8 cellular contexts compared by ENCODE assay signal in genomic region chr17:79075433-79075805, GRCh38. TPM values are rescaled to one million over a fixed set of nuclear protein-coding genes. Genes with fewer than 3 reads are reported as not detected.
DNase-seq lines count a peak whose midpoint lies in the region; ATAC-seq and TF ChIP-seq lines count a peak whose summit lies in the region.

No MANE protein-coding gene starts in this region.

- H3K4me1 ChIP-seq in CD8-positive, alpha-beta T cell (ENCODE audit: insufficient read depth, low read length) = peaks cover 16% of the 10 kb centered on the region
- peaks cover 33% of the 10 kb centered on the region for H3K4me1 ChIP-seq in PC-3 (ENCODE audit: insufficient read depth, low read length)
- peaks cover 39% of the 10 kb centered on the region for H3K4me1 ChIP-seq in mucosa of descending colon (ENCODE audit: low read depth)
- H3K4me1 ChIP-seq in urinary bladder (ENCODE audit: insufficient read depth) = no peaks in the 10 kb centered on the region

- peak overlapping the region; percentile 87 for H3K9ac ChIP-seq in PC-3 (ENCODE audit: low read length)

- H3K36me3 Mint-ChIP-seq in CD8-positive, alpha-beta T cell = peaks cover 32% of the 10 kb centered on the region

- H3K9me3 ChIP-seq in CD8-positive, alpha-beta T cell (ENCODE audit: low read length) = no peaks in the 10 kb centered on the region
- H3K9me3 ChIP-seq in PC-3 (ENCODE audit: low read length) (no peaks in the 10 kb centered on the region), mucosa of descending colon (no peaks in the 10 kb centered on the region)

- no peaks in the 10 kb centered on the region for H3F3A ChIP-seq in PC-3 (ENCODE audit: low read length, unreplicated experiment)

- ATAC-seq in CD8-positive, alpha-beta T cell = peak; percentile 29
- ATAC-seq in GM21737 (IDR thresholded peaks at IDR 0.05; ENCODE audit: unreplicated experiment) (peak; percentile 19), PC-3 (peak; percentile 30), mucosa of descending colon (no peak)

- TF ChIP-seq CTCF in CD8-positive, alpha-beta T cell (IDR thresholded peaks at IDR 0.05) = no peak
- TF ChIP-seq CTCF in PC-3 (conservative IDR thresholded peaks at IDR 0.05; ENCODE audit: low read depth, low read length) (no peak), dorsolateral prefrontal cortex (IDR thresholded peaks at IDR 0.05 in 54 of 56, conservative IDR thresholded peaks at IDR 0.05 in 2 of 56; ENCODE audit: low read depth in 1 of 56, partially characterized antibody in 56 of 56) (no peak), mucosa of descending colon (IDR thresholded peaks at IDR 0.05) (no peak)

- intact Hi-C loops in CD8-positive, alpha-beta T cell (cut with DNase I, micrococcal nuclease) = no loop called here
- intact Hi-C loops in PC-3 (cut with micrococcal nuclease) = no loop called here
- intact Hi-C loops in dorsolateral prefrontal cortex (cut with DNase I) = loop anchor here in 1 of 2 donors (10.0 kb wide), 1 partner anchor 211 kb away; no protein-coding TSS in a partner anchor
- intact Hi-C loops in mucosa of descending colon (cut with DNase I, micrococcal nuclease) = no loop called here

- H3K27me3 ChIP-seq in CD8-positive, alpha-beta T cell (ENCODE audit: insufficient read depth, low read length) = no peaks in the 10 kb centered on the region
- H3K27me3 ChIP-seq in PC-3 (ENCODE audit: low read length) (no peaks in the 10 kb centered on the region), dorsolateral prefrontal cortex (no peaks in the 10 kb centered on the region)

- DNase-seq in CD8-positive, alpha-beta T cell = peak in 3 of 7 experiments; percentile 20 to 31 (median 21)
- DNase-seq in PC-3 (no peak), dorsolateral prefrontal cortex (no peak), mucosa of descending colon (no peak), NCI-H146 treated with DMSO at 0.1 percent for 48 hours (lab: John Stamatoyannopoulos, UW; ENCODE audit: unreplicated experiment) (no peak), AG20443 (ENCODE audit: low spot score) (no peak)

- peak overlapping the region; percentile 94 for H3K4me3 Mint-ChIP-seq in CD8-positive, alpha-beta T cell

- WGBS in urinary bladder = 9% methylated on average over 7 of the region's 7 CpGs

- POLR2A ChIA-PET in CD8-positive, alpha-beta T cell (lab: Charles Lee) = interaction anchor here (1.5 to 1.9 kb wide), 2 partner anchors 19 to 326 kb away, joined by 3 to 4 read pairs; no protein-coding TSS in a partner anchor
- POLR2A ChIA-PET in PC-3 (lab: Charles Lee; ENCODE audit: unreplicated experiment) = no interaction called here

- H3K9me3 Mint-ChIP-seq in CD8-positive, alpha-beta T cell = no peaks in the 10 kb centered on the region

- H2AFZ ChIP-seq in PC-3 (ENCODE audit: low read length) = peak overlapping the region; percentile 81

- TSS peak; percentile 74 for BruUV-seq in PC-3 (replicated peaks; lab: Mats Ljungman, UMichigan)

- peaks cover 24% of the 10 kb centered on the region for H3K79me2 ChIP-seq in PC-3 (ENCODE audit: low read length)

- H3K9me2 ChIP-seq in PC-3 (replicated peaks; ENCODE audit: low read length) = no peaks in the 10 kb centered on the region

- H3K4me2 ChIP-seq in PC-3 (ENCODE audit: low read length) = peak overlapping the region; percentile 97

- peak overlapping the region; percentile 52 for H3K4me3 ChIP-seq in CD8-positive, alpha-beta T cell (ENCODE audit: low read depth, low read length)
- H3K4me3 ChIP-seq in PC-3 (ENCODE audit: low read length) (peak overlapping the region; percentile 95), dorsolateral prefrontal cortex (peak overlapping the region; percentile 47 to 96 (median 82)), mucosa of descending colon (peak overlapping the region; percentile 81), urinary bladder (ENCODE audit: low read depth, low read length) (peak overlapping the region; percentile 85)

- no peaks in the 10 kb centered on the region for H3K27me3 Mint-ChIP-seq in CD8-positive, alpha-beta T cell (ENCODE audit: low read depth)

- H3K36me3 ChIP-seq in CD8-positive, alpha-beta T cell (ENCODE audit: insufficient read depth, low read length) = peaks cover 15% of the 10 kb centered on the region
- H3K36me3 ChIP-seq in PC-3 (ENCODE audit: low read depth, low read length) (peaks cover 20% of the 10 kb centered on the region; the same call in 1 of the 2 replicates), mucosa of descending colon (ENCODE audit: low read depth) (peaks cover 5% of the 10 kb centered on the region), urinary bladder (ENCODE audit: insufficient read depth) (peaks cover 3% of the 10 kb centered on the region)

- H3K27ac Mint-ChIP-seq in CD8-positive, alpha-beta T cell = peak overlapping the region; percentile 90

- peaks cover 19% of the 10 kb centered on the region for H3K4me1 Mint-ChIP-seq in CD8-positive, alpha-beta T cell (ENCODE audit: low read depth)

- CTCF ChIA-PET in CD8-positive, alpha-beta T cell (lab: Charles Lee) = interaction anchor here (1.9 to 2.6 kb wide), 2 partner anchors 10 to 12 kb away, joined by 6 to 7 read pairs; no protein-coding TSS in a partner anchor
- CTCF ChIA-PET in PC-3 (lab: Charles Lee) = interaction anchor here (0.8 kb wide), 1 partner anchor 33 kb away, joined by 5 read pairs; no protein-coding TSS in a partner anchor

- peak overlapping the region; percentile 48 for H3K27ac ChIP-seq in CD8-positive, alpha-beta T cell (ENCODE audit: low read depth, low read length)
- H3K27ac ChIP-seq in PC-3 (ENCODE audit: low read length) (no peak overlapping the region), dorsolateral prefrontal cortex (peak overlapping the region in 53 of 59 donors; percentile 18 to 93 (median 84)), urinary bladder (ENCODE audit: low read depth) (no peak overlapping the region)

- no peaks in the 10 kb centered on the region for H4K20me1 ChIP-seq in PC-3 (ENCODE audit: low read length)

RNA-seq across cellular contexts. Expression of gene ENGASE, which starts 0.8 kb away (rescaled TPM):
- 10 to 100 TPM; 84.1 to 92.8 TPM for total RNA-seq in CD8-positive, alpha-beta T cell
- total RNA-seq in PC-3 (2014; rRNA removed) (34.5 and 58.1 TPM in 2 replicates), dorsolateral prefrontal cortex (100 to 1,000 TPM in 1 of 120 experiments, 10 to 100 TPM in 119; 27.0 to 112 (median 43.6) TPM), mucosa of descending colon (100 to 1,000 TPM in 1 of 3 donors, 10 to 100 TPM in 2; 89.6 to 160 (median 97.4) TPM), urinary bladder (17.2 TPM)
- 27.4 TPM for polyA plus RNA-seq in urinary bladder

RNA-seq across cellular contexts. Expression of gene C1QTNF1, which starts 51.5 kb away (rescaled TPM):
- total RNA-seq in CD8-positive, alpha-beta T cell = under 1 TPM in 1 of 2 experiments, not detected in 1; 0.78 TPM
- total RNA-seq in PC-3 (2014; rRNA removed) (18.6 and 21.0 TPM in 2 replicates), dorsolateral prefrontal cortex (10 to 100 TPM in 66 of 120 experiments, 1 to 10 TPM in 54; 3.2 to 50.9 (median 10.8) TPM), mucosa of descending colon (10 to 100 TPM; 16.9 to 33.3 (median 22.1) TPM), urinary bladder (5.2 TPM)
- 85.0 TPM for polyA plus RNA-seq in urinary bladder

Comparison
In these comparisons a context has a peak if more than half of its experiments do, and no peak if none do; other contexts are left out.
1. H3K27ac ChIP-seq: peak in CD8-positive, alpha-beta T cell (single experiment) and dorsolateral prefrontal cortex (53 of 59); none in PC-3 (single experiment) and urinary bladder (single experiment).
2. Peak in every context shown above with its lines, with median percentiles within 50 percentile points of each other: H3K4me3 ChIP-seq.